In genomic region chr5:52827815-52828214, GRCh38 we compare ENCODE assay signal across 4 cellular contexts.
TF ChIP-seq lines count a peak whose summit lies in the region.

No MANE protein-coding gene starts in this region.

TF ChIP-seq in SK-N-SH treated with all-trans-retinoic acid at 6 μM for 48 hours, 23 proteins besides CTCF, POLR2A, EP300 and RAD21:
- no peak for TF ChIP-seq GLIS3 (CRISPR knock-in tag; IDR thresholded peaks at IDR 0.05)
- TF ChIP-seq ZNF8 (CRISPR knock-in tag; IDR thresholded peaks at IDR 0.05), result peak; percentile 98

TF ChIP-seq in SK-N-SH, 30 proteins besides CTCF, POLR2A, EP300 and RAD21:
- TF ChIP-seq RFX5 (IDR thresholded peaks at IDR 0.05; ENCODE audit: low read length) (no peak), USF2 (IDR thresholded peaks at IDR 0.05; ENCODE audit: borderline replicate concordance, low read depth, low read length) (no peak), SIN3A (IDR thresholded peaks at IDR 0.05; ENCODE audit: borderline replicate concordance, low read depth, low read length) (no peak), ZBTB33 (IDR thresholded peaks at IDR 0.05; ENCODE audit: borderline replicate concordance, low read depth) (no peak), MEF2A (IDR thresholded peaks at IDR 0.05; ENCODE audit: borderline replicate concordance, low read depth) (no peak), ELF1 (IDR thresholded peaks at IDR 0.05) (no peak), NRF1 (IDR thresholded peaks at IDR 0.05; ENCODE audit: low read depth, low read length) (no peak), MXI1 (IDR thresholded peaks at IDR 0.05; ENCODE audit: low read depth, low read length) (no peak), TAF1 (IDR thresholded peaks at IDR 0.05; ENCODE audit: borderline replicate concordance, low read depth, low read length) (no peak), JUND (IDR thresholded peaks at IDR 0.05) (no peak), TCF12 (IDR thresholded peaks at IDR 0.05) (no peak)

TF ChIP-seq in HEK293, 187 proteins besides CTCF, POLR2A, EP300 and RAD21:
- TF ChIP-seq ZNF248 (tag by site-specific recombination; IDR thresholded peaks at IDR 0.05) (no peak), ZNF146 (tag by site-specific recombination; IDR thresholded peaks at IDR 0.05) (peak; percentile 60)

TF ChIP-seq in K562, 482 proteins besides CTCF, POLR2A, EP300 and RAD21:
- peak; percentile 3 for TF ChIP-seq RBM25 (IDR thresholded peaks at IDR 0.05; ENCODE audit: low read depth, low read length, severe bottlenecking)
- no peak for TF ChIP-seq NFXL1 (CRISPR knock-in tag; IDR thresholded peaks at IDR 0.05)
